1 cellular context compared by ENCODE assay signal in genomic region chr1:109775408-109775807, GRCh38.
TF ChIP-seq lines count a peak whose summit lies in the region.

No MANE protein-coding gene starts in this region.

TF ChIP-seq in IMR-90, 13 proteins besides CTCF, POLR2A, EP300 and RAD21:
- TF ChIP-seq CHD1 (IDR thresholded peaks at IDR 0.05; ENCODE audit: low read depth, low read length), result no peak
- no peak for TF ChIP-seq CEBPB (IDR thresholded peaks at IDR 0.05; ENCODE audit: low read depth, low read length)
- no peak for TF ChIP-seq ELK1 (IDR thresholded peaks at IDR 0.05; ENCODE audit: borderline replicate concordance, low read depth, low read length)
- no peak for TF ChIP-seq BHLHE40 (IDR thresholded peaks at IDR 0.05; ENCODE audit: low read depth, low read length)
- no peak for TF ChIP-seq RCOR1 (IDR thresholded peaks at IDR 0.05; ENCODE audit: insufficient replicate concordance, low read length)
- no peak for TF ChIP-seq MXI1 (IDR thresholded peaks at IDR 0.05; ENCODE audit: borderline replicate concordance, low read depth, low read length)
- no peak for TF ChIP-seq MAFK (IDR thresholded peaks at IDR 0.05; ENCODE audit: low read depth, low read length)
- TF ChIP-seq SMC3 (IDR thresholded peaks at IDR 0.05; ENCODE audit: low read depth, low read length), result no peak
- TF ChIP-seq RFX5 (IDR thresholded peaks at IDR 0.05; ENCODE audit: low read depth, low read length), result no peak
- TF ChIP-seq NFE2L2 (IDR thresholded peaks at IDR 0.05; ENCODE audit: low read depth, low read length), result no peak
- TF ChIP-seq, protein P1, sequence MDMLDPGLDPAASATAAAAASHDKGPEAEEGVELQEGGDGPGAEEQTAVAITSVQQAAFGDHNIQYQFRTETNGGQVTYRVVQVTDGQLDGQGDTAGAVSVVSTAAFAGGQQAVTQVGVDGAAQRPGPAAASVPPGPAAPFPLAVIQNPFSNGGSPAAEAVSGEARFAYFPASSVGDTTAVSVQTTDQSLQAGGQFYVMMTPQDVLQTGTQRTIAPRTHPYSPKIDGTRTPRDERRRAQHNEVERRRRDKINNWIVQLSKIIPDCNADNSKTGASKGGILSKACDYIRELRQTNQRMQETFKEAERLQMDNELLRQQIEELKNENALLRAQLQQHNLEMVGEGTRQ (IDR thresholded peaks at IDR 0.05; ENCODE audit: low read depth, low read length), result no peak
- no peak for TF ChIP-seq FOS (IDR thresholded peaks at IDR 0.05; ENCODE audit: low read depth, low read length)
- TF ChIP-seq MAZ (IDR thresholded peaks at IDR 0.05; ENCODE audit: borderline replicate concordance, low read depth, low read length), result no peak
